18 cellular contexts compared by ENCODE assay signal in the genomic region with DNA sequence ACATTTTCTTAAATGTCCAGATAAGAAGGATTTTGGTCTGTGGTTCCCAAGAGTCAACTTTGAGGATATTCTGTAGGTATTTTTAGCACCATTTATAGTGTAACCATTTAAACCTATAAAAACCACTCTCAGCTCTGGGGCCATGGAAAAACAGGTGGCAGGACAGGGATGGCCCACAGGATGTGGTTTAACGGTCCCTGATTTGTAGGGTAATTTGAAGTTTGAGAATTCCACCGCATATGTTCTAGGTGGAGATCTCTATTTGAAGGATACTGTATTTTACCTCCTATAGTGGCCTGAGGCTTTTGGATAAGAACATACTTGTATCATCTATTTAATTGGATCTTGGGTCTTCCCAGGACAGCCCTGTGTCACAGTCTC.
"Had no signal": no experiment of that assay in that cellular context is flagged by ENCODE, and none has a peak within 500 bp of the region (broad histone marks: within the 10 kb centered on the region; RNA-seq: fewer than 3 reads in every experiment).

No MANE protein-coding gene starts in this region.

- H3K27ac Mint-ChIP-seq: activated naive CD8-positive, alpha-beta T cell treated with anti-CD3 and anti-CD28 coated beads, Interleukin-2, amount 50 U/mL, for 24 hours; activated T-helper 17 cell treated with anti-CD3 and anti-CD28 coated beads, Interleukin-2, amount 50 U/mL, for 72 hours; mesothelial cell of epicardium had no signal

- ATAC-seq: activated naive CD8-positive, alpha-beta T cell treated with anti-CD3 and anti-CD28 coated beads, Interleukin-2, amount 50 U/mL, for 24 hours; activated T-helper 17 cell treated with anti-CD3 and anti-CD28 coated beads, Interleukin-2, amount 50 U/mL, for 72 hours; gastroesophageal sphincter; left colon had no signal

- H3K27me3 ChIP-seq: neutrophil had no signal

- H3K4me1 Mint-ChIP-seq: mesothelial cell of epicardium had no signal

- H3K9me3 ChIP-seq: neutrophil, transverse colon had no signal

- H3K4me3 Mint-ChIP-seq: activated naive CD8-positive, alpha-beta T cell treated with anti-CD3 and anti-CD28 coated beads, Interleukin-2, amount 50 U/mL, for 24 hours; activated T-helper 17 cell treated with anti-CD3 and anti-CD28 coated beads, Interleukin-2, amount 50 U/mL, for 72 hours; mesothelial cell of epicardium had no signal

- H3K4me3 ChIP-seq: gastroesophageal sphincter, lung, transverse colon had no signal

- H3K36me3 ChIP-seq: gastroesophageal sphincter, neutrophil, transverse colon had no signal

- H3K36me3 Mint-ChIP-seq: mesothelial cell of epicardium had no signal

- H3K27ac ChIP-seq: gastroesophageal sphincter, neutrophil, parathyroid adenoma, transverse colon had no signal

- H2AFZ ChIP-seq: parathyroid adenoma had no signal

- H3K27me3 Mint-ChIP-seq: activated naive CD8-positive, alpha-beta T cell treated with anti-CD3 and anti-CD28 coated beads, Interleukin-2, amount 50 U/mL, for 24 hours; activated T-helper 17 cell treated with anti-CD3 and anti-CD28 coated beads, Interleukin-2, amount 50 U/mL, for 72 hours had no signal

- DNase-seq: activated CD4-positive, alpha-beta T cell treated with anti-CD3 and anti-CD28 coated beads, Interleukin-2, amount 50 U/mL, for 48 hours; activated CD4-positive, CD25-positive, alpha-beta regulatory T cell treated with anti-CD3 and anti-CD28 coated beads, Interleukin-2, amount 50 U/mL, for 72 hours; activated naive CD4-positive, alpha-beta T cell treated with Interleukin-2 at 50 U/mL for 16 hours; activated naive CD8-positive, alpha-beta T cell treated with anti-CD3 and anti-CD28 coated beads, Interleukin-2, amount 50 U/mL, for 24 hours; aorta; cerebellar nuclear complex; left colon; stimulated activated CD4-positive, alpha-beta T cell treated with anti-CD3 and anti-CD28 coated beads, Interleukin-2, amount 100 ng/mL, for 48 hours; stimulated activated naive CD4-positive, alpha-beta T cell; substantia nigra; T-helper 9 cell; transverse colon had no signal

- H3K9me3 Mint-ChIP-seq: activated naive CD8-positive, alpha-beta T cell treated with anti-CD3 and anti-CD28 coated beads, Interleukin-2, amount 50 U/mL, for 24 hours; activated T-helper 17 cell treated with anti-CD3 and anti-CD28 coated beads, Interleukin-2, amount 50 U/mL, for 72 hours; mesothelial cell of epicardium had no signal

- H3K9ac ChIP-seq: parathyroid adenoma had no signal

- H3K79me2 ChIP-seq: parathyroid adenoma had no signal

- H3K4me1 ChIP-seq: gastroesophageal sphincter had no signal
